ENCODE assay signal across 23 cellular contexts in the genomic region with DNA sequence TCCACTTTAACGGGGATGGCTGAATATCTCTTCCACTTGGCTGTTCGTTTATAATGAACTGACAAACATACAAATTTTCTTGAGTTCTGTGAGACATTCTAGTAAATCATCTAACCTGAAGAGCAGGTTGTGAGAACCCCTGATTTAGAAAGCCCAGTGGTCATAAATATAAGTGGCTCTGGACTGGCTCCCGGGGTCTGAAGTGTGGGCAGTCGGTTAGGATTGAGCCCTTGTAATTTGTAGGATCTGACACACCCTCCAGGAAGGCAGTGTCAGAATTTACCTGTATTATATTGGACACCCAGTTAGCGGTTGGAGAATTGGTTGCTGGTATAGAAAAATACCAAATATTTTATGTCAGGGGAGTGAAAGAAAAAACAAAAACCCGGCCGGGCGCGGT. TPM values are rescaled to one million over a fixed set of nuclear protein-coding genes. Genes with fewer than 3 reads are reported as not detected.
DNase-seq lines count a peak whose midpoint lies in the region; ATAC-seq, FAIRE-seq and TF ChIP-seq lines count a peak whose summit lies in the region.
"Had no signal": no experiment of that assay in that cellular context is flagged by ENCODE, and none has a peak within 500 bp of the region (broad histone marks: within the 10 kb centered on the region; RNA-seq: fewer than 3 reads in every experiment).

No MANE protein-coding gene starts in this region.

- no TSS peak for BruUV-seq in HepG2 (replicated peaks; lab: Mats Ljungman, UMichigan)

- CTCF ChIA-PET in activated CD8-positive, alpha-beta memory T cell treated with anti-CD3 and anti-CD28 coated beads, Interleukin-2, amount 10 ng/mL, durations not matched to agents 7 days and 5 days (lab: Charles Lee): interaction anchor here (2.1 kb wide), 1 partner anchor 96 kb away, joined by 8 read pairs; a partner anchor contains a TSS
- CTCF ChIA-PET in HepG2 (lab: Yijun Ruan, JAX; ENCODE audit: low intra/inter-chr PET ratio, low total read pairs): no interaction called here

- H2AFZ ChIP-seq in osteoblast (ENCODE audit: low read length) (no peak overlapping the region), HepG2 (ENCODE audit: low read length) (no peak overlapping the region)

- H3K27ac Mint-ChIP-seq in activated CD8-positive, alpha-beta memory T cell treated with anti-CD3 and anti-CD28 coated beads, Interleukin-2, amount 10 ng/mL, durations not matched to agents 7 days and 5 days: peak overlapping the region; percentile 61
- peak overlapping the region; percentile 58 for H3K27ac Mint-ChIP-seq in activated naive CD8-positive, alpha-beta T cell treated with anti-CD3 and anti-CD28 coated beads, Interleukin-2, amount 10 ng/mL, durations not matched to agents 7 days and 5 days

- H3K27me3 ChIP-seq in HL-60 (ENCODE audit: insufficient read depth, poor library complexity, severe bottlenecking) (no peaks in the 10 kb centered on the region), osteoblast (ENCODE audit: insufficient read depth, low read length) (no peaks in the 10 kb centered on the region), HepG2 (ENCODE audit: control insufficient read depth in 1 of 2, insufficient read depth in 2 of 2, low read length in 2 of 2) (peaks cover 0 to 2% of the 10 kb centered on the region in 2 experiments; a peak in 1 of 5 replicates), upper lobe of right lung (no peaks in the 10 kb centered on the region)
- H3K27me3 ChIP-seq: heart left ventricle, SJSA1 had no signal

- FAIRE-seq in HepG2 (lab: Jason Lieb, UNC): no peak
- FAIRE-seq: GM12878, K562 had no signal

- TF ChIP-seq CTCF in HL-60 (IDR thresholded peaks at IDR 0.05; ENCODE audit: insufficient read depth, low read length) (no peak), osteoblast (IDR thresholded peaks at IDR 0.05; ENCODE audit: extremely low read depth, low read depth, low read length) (no peak), HepG2 (CRISPR knock-in tag; IDR thresholded peaks at IDR 0.05) (no peak), upper lobe of right lung (IDR thresholded peaks at IDR 0.05) (no peak)

- no peak for TF ChIP-seq POLR2A in HepG2 (IDR thresholded peaks at IDR 0.05; ENCODE audit: insufficient read depth in 1 of 2, low read depth in 2 of 2, low read length in 2 of 2)

- no peaks in the 10 kb centered on the region for H3K79me2 ChIP-seq in osteoblast (ENCODE audit: insufficient read depth, low read length)
- H3K79me2 ChIP-seq in HepG2 (ENCODE audit: insufficient read depth, low read length): no peaks in the 10 kb centered on the region

- H4K20me1 ChIP-seq in osteoblast (ENCODE audit: insufficient read depth, low read length) (no peaks in the 10 kb centered on the region), HepG2 (ENCODE audit: insufficient read depth, low read length) (no peaks in the 10 kb centered on the region)

- WGBS in HepG2 (ENCODE audit: low lambda C conversion rate): 47% methylated on average over 9 of the region's 9 CpGs

- H3K4me1 ChIP-seq in osteoblast (ENCODE audit: insufficient read depth, low read length) (peaks cover 5% of the 10 kb centered on the region), HepG2 (ENCODE audit: insufficient read depth, low read length) (peaks cover 28% of the 10 kb centered on the region), upper lobe of right lung (peaks cover 16% of the 10 kb centered on the region)

- intact Hi-C loops in HepG2 (cut with micrococcal nuclease; ENCODE audit: unreplicated experiment) (no loop called here), upper lobe of right lung (cut with DNase I) (no loop called here)

- TF ChIP-seq RAD21 in HepG2 (CRISPR knock-in tag; IDR thresholded peaks at IDR 0.05): no peak

- no peak overlapping the region for H3K4me3 Mint-ChIP-seq in activated CD8-positive, alpha-beta memory T cell treated with anti-CD3 and anti-CD28 coated beads, Interleukin-2, amount 10 ng/mL, durations not matched to agents 7 days and 5 days
- H3K4me3 Mint-ChIP-seq in activated naive CD8-positive, alpha-beta T cell treated with anti-CD3 and anti-CD28 coated beads, Interleukin-2, amount 10 ng/mL, durations not matched to agents 7 days and 5 days: no peak overlapping the region

- peaks cover 48% of the 10 kb centered on the region for H3K4me1 Mint-ChIP-seq in activated CD8-positive, alpha-beta memory T cell treated with anti-CD3 and anti-CD28 coated beads, Interleukin-2, amount 10 ng/mL, durations not matched to agents 7 days and 5 days
- H3K4me1 Mint-ChIP-seq in activated naive CD8-positive, alpha-beta T cell treated with anti-CD3 and anti-CD28 coated beads, Interleukin-2, amount 10 ng/mL, durations not matched to agents 7 days and 5 days: peaks cover 37% of the 10 kb centered on the region

- H3K4me3 ChIP-seq in HL-60 (replicated peaks; ENCODE audit: insufficient read depth, low read length): no peak overlapping the region
- no peak overlapping the region for H3K4me3 ChIP-seq in osteoblast (ENCODE audit: insufficient read depth, low read length)
- H3K4me3 ChIP-seq in HepG2 (replicated peaks in 1 of 3; ENCODE audit: insufficient read depth in 1 of 3, low read depth in 2 of 3, low read length in 3 of 3): no peak overlapping the region
- H3K4me3 ChIP-seq in upper lobe of right lung: no peak overlapping the region
- H3K4me3 ChIP-seq: GM12878, HAP-1, heart left ventricle, K562, SJSA1 had no signal

- POLR2A ChIA-PET in activated naive CD8-positive, alpha-beta T cell treated with anti-CD3 and anti-CD28 coated beads, Interleukin-2, amount 10 ng/mL, durations not matched to agents 7 days and 5 days (lab: Charles Lee): interaction anchor here (0.7 kb wide), 1 partner anchor 62 kb away, joined by 4 read pairs; no protein-coding TSS in a partner anchor
- POLR2A ChIA-PET in HepG2 (lab: Yijun Ruan, JAX): no interaction called here

- no peak for DNase-seq in activated CD8-positive, alpha-beta memory T cell treated with anti-CD3 and anti-CD28 coated beads, Interleukin-2, amount 10 ng/mL, durations not matched to agents 7 days and 5 days
- DNase-seq in activated CD8-positive, alpha-beta memory T cell treated with anti-CD3 and anti-CD28 coated beads, Interleukin-2, amount 50 U/mL, for 4 hours: no peak
- DNase-seq in HL-60 (ENCODE audit: low read depth in 1 of 2, low spot score in 1 of 2) (no peak), osteoblast (ENCODE audit: insufficient read length, low spot score, missing footprints) (peak; percentile 61), hippocampal formation (lab: John Stamatoyannopoulos, UW) (no peak), HepG2 (ENCODE audit: low spot score) (no peak), upper lobe of right lung (no peak)
- no peak for DNase-seq in activated naive CD8-positive, alpha-beta T cell treated with anti-CD3 and anti-CD28 coated beads, Interleukin-2, amount 10 ng/mL, durations not matched to agents 7 days and 5 days
- DNase-seq: ACHN; activated effector memory CD4-positive, alpha-beta T cell treated with anti-CD3 and anti-CD28 coated beads, Interleukin-2, amount 50 U/mL, for 16 hours; aorta; central memory CD4-positive, alpha-beta T cell; DMS79 treated with DMSO at 0.1 percent for 48 hours; heart left ventricle; left ventricle myocardium superior; MM.1S; NCI-H1436; NCI-H524 had no signal

- H3K9me3 ChIP-seq in osteoblast (ENCODE audit: low read depth, low read length): no peaks in the 10 kb centered on the region
- H3K9me3 ChIP-seq in HepG2 (ENCODE audit: low read length): no peaks in the 10 kb centered on the region
- H3K9me3 ChIP-seq in upper lobe of right lung: no peaks in the 10 kb centered on the region
- H3K9me3 ChIP-seq: HAP-1, heart left ventricle, SJSA1 had no signal

- in situ Hi-C loops in HepG2 (cut with HindIII; ENCODE audit: extremely low pct_ligation_motif_present, low pct_unique_long_range_greater_than_20kb): no loop called here

- no peaks in the 10 kb centered on the region for H3K9me3 Mint-ChIP-seq in activated CD8-positive, alpha-beta memory T cell treated with anti-CD3 and anti-CD28 coated beads, Interleukin-2, amount 10 ng/mL, durations not matched to agents 7 days and 5 days (ENCODE audit: low read depth)
- H3K9me3 Mint-ChIP-seq in activated naive CD8-positive, alpha-beta T cell treated with anti-CD3 and anti-CD28 coated beads, Interleukin-2, amount 10 ng/mL, durations not matched to agents 7 days and 5 days: no peaks in the 10 kb centered on the region

- H3K4me2 ChIP-seq in osteoblast (ENCODE audit: insufficient read depth, low read length): no peak overlapping the region
- H3K4me2 ChIP-seq in HepG2 (ENCODE audit: low read depth, low read length): no peak overlapping the region

- no peak overlapping the region for H3K9ac ChIP-seq in HepG2 (ENCODE audit: insufficient read depth, low read depth, low read length)

- peak overlapping the region; percentile 97 for H3K27ac ChIP-seq in HL-60 (replicated peaks)
- H3K27ac ChIP-seq in osteoblast (ENCODE audit: low read depth, low read length): no peak overlapping the region
- H3K27ac ChIP-seq in HepG2 (ENCODE audit: extremely low read length, insufficient read depth, low read length): no peak overlapping the region
- H3K27ac ChIP-seq in upper lobe of right lung: no peak overlapping the region
- H3K27ac ChIP-seq: epithelial cell of prostate, SJSA1 had no signal

- peaks cover 2% of the 10 kb centered on the region for H3K36me3 Mint-ChIP-seq in activated CD8-positive, alpha-beta memory T cell treated with anti-CD3 and anti-CD28 coated beads, Interleukin-2, amount 10 ng/mL, durations not matched to agents 7 days and 5 days
- H3K36me3 Mint-ChIP-seq in activated naive CD8-positive, alpha-beta T cell treated with anti-CD3 and anti-CD28 coated beads, Interleukin-2, amount 10 ng/mL, durations not matched to agents 7 days and 5 days: peaks cover 4% of the 10 kb centered on the region

- H3K36me3 ChIP-seq in osteoblast (ENCODE audit: insufficient read depth, low read length): no peaks in the 10 kb centered on the region
- no peaks in the 10 kb centered on the region for H3K36me3 ChIP-seq in HepG2 (replicated peaks in 1 of 2; ENCODE audit: control insufficient read depth in 1 of 2, insufficient read depth in 2 of 2, low read length in 2 of 2)
- H3K36me3 ChIP-seq in upper lobe of right lung: no peaks in the 10 kb centered on the region
- H3K36me3 ChIP-seq: heart left ventricle, SJSA1 had no signal

- ATAC-seq in activated CD8-positive, alpha-beta memory T cell treated with anti-CD3 and anti-CD28 coated beads, Interleukin-2, amount 10 ng/mL, durations not matched to agents 7 days and 5 days: no peak
- no peak for ATAC-seq in activated naive CD8-positive, alpha-beta T cell treated with anti-CD3 and anti-CD28 coated beads, Interleukin-2, amount 10 ng/mL, durations not matched to agents 7 days and 5 days (ENCODE audit: low read depth)
- ATAC-seq in HepG2 (no peak), upper lobe of right lung (no peak)
- ATAC-seq: GM12878, heart left ventricle, K562, left ventricle myocardium superior had no signal

- TF ChIP-seq EP300 in HepG2 (IDR thresholded peaks at IDR 0.05; ENCODE audit: low read depth in 2 of 2, low read length in 2 of 2) (no peak), HepG2 (CRISPR knock-in tag; IDR thresholded peaks at IDR 0.05; ENCODE audit: borderline replicate concordance) (no peak)

- no peaks in the 10 kb centered on the region for H3K27me3 Mint-ChIP-seq in activated CD8-positive, alpha-beta memory T cell treated with anti-CD3 and anti-CD28 coated beads, Interleukin-2, amount 10 ng/mL, durations not matched to agents 7 days and 5 days
- H3K27me3 Mint-ChIP-seq in activated naive CD8-positive, alpha-beta T cell treated with anti-CD3 and anti-CD28 coated beads, Interleukin-2, amount 10 ng/mL, durations not matched to agents 7 days and 5 days: no peaks in the 10 kb centered on the region

RNA-seq across cellular contexts. Expression of a gene that starts 6.8 kb away (rescaled TPM):
- total RNA-seq in activated CD8-positive, alpha-beta memory T cell treated with anti-CD3 and anti-CD28 coated beads, Interleukin-2, amount 10 ng/mL, durations not matched to agents 7 days and 5 days: 10 to 100 TPM; 16.3 to 19.3 TPM
- 10 to 100 TPM; 20.5 to 21.6 TPM for total RNA-seq in activated naive CD8-positive, alpha-beta T cell treated with anti-CD3 and anti-CD28 coated beads, Interleukin-2, amount 10 ng/mL, durations not matched to agents 7 days and 5 days
- 7.4 and 9.4 TPM in 2 replicates for total RNA-seq in osteoblast
- 11.6 and 12.4 TPM in 2 replicates for total RNA-seq in HepG2 (2016; rRNA removed; fragmentation: Illumina TruSeq; extraction: Trizol)
- 2.2 and 2.3 TPM in 2 replicates for total RNA-seq in HepG2 (2016; cell fraction: cytosol; rRNA removed; fragmentation: Illumina TruSeq; extraction: Trizol; ENCODE audit: low read depth)
- 9.6 and 12.4 TPM in 2 replicates for total RNA-seq in HepG2 (2016; cell fraction: insoluble cytoplasmic fraction; rRNA removed; fragmentation: Illumina TruSeq; extraction: Trizol)
- total RNA-seq in HepG2 (2016; cell fraction: membrane; rRNA removed; fragmentation: Illumina TruSeq; extraction: Trizol): 6.9 and 7.8 TPM in 2 replicates
- 7.8 and 10.3 TPM in 2 replicates for total RNA-seq in HepG2 (2016; cell fraction: nucleus; rRNA removed; fragmentation: Illumina TruSeq; extraction: Trizol)
- 10.6 and 11.5 TPM in 2 replicates for polyA plus RNA-seq in HepG2 (2011; rRNA removed)
- polyA plus RNA-seq in HepG2 (2011; cell fraction: cytosol; rRNA removed): 8.5 and 9.9 TPM in 2 replicates
- 20.2 and 24.4 TPM in 2 replicates for polyA plus RNA-seq in HepG2 (2011; cell fraction: nucleus; rRNA removed)
- 6.9 and 8.7 TPM in 2 replicates for polyA plus RNA-seq in HepG2 (2012)
- 1.5 TPM in 2 replicates for polyA plus RNA-seq in HepG2 (2016; cell fraction: cytosol; fragmentation: Illumina TruSeq; extraction: Trizol; ENCODE audit: low read depth)
- 9.6 and 12.8 TPM in 2 replicates for polyA plus RNA-seq in HepG2 (2016; cell fraction: insoluble cytoplasmic fraction; fragmentation: Illumina TruSeq; extraction: Trizol; ENCODE audit: low read depth)
- polyA plus RNA-seq in HepG2 (2016; cell fraction: membrane; fragmentation: Illumina TruSeq; extraction: Trizol; ENCODE audit: low read depth): 3.9 and 4.4 TPM in 2 replicates
- polyA plus RNA-seq in HepG2 (2016; cell fraction: nucleus; fragmentation: Illumina TruSeq; extraction: Trizol; ENCODE audit: insufficient read depth, low read depth): 17.0 TPM in 2 replicates
- polyA minus RNA-seq in HepG2 (2011; rRNA and poly(A)+ RNA removed; ENCODE audit: low replicate concordance): 9.4 and 15.1 TPM in 2 replicates
- 6.5 and 6.7 TPM in 2 replicates for polyA minus RNA-seq in HepG2 (2011; cell fraction: cytosol; rRNA and poly(A)+ RNA removed)
- polyA minus RNA-seq in HepG2 (2011; cell fraction: nucleus; rRNA and poly(A)+ RNA removed): 5.6 and 6.2 TPM in 2 replicates
- 11.3 TPM for total RNA-seq in upper lobe of right lung

RNA-seq across cellular contexts. Expression of a gene that starts 19.5 kb away (rescaled TPM):
- total RNA-seq in activated CD8-positive, alpha-beta memory T cell treated with anti-CD3 and anti-CD28 coated beads, Interleukin-2, amount 10 ng/mL, durations not matched to agents 7 days and 5 days: 10 to 100 TPM in 1 of 2 experiments, 1 to 10 TPM in 1; 8.0 to 15.9 TPM
- 10 to 100 TPM; 42.1 to 45.6 TPM for total RNA-seq in activated naive CD8-positive, alpha-beta T cell treated with anti-CD3 and anti-CD28 coated beads, Interleukin-2, amount 10 ng/mL, durations not matched to agents 7 days and 5 days
- total RNA-seq in osteoblast (1.1 and 2.1 TPM in 2 replicates), HepG2 (2016; rRNA removed; fragmentation: Illumina TruSeq; extraction: Trizol) (28.1 and 48.3 TPM in 2 replicates), upper lobe of right lung (12.4 TPM)
- 9.7 and 10.6 TPM in 2 replicates for total RNA-seq in HepG2 (2016; cell fraction: cytosol; rRNA removed; fragmentation: Illumina TruSeq; extraction: Trizol; ENCODE audit: low read depth)
- 26.7 and 50.6 TPM in 2 replicates for total RNA-seq in HepG2 (2016; cell fraction: insoluble cytoplasmic fraction; rRNA removed; fragmentation: Illumina TruSeq; extraction: Trizol)
- total RNA-seq in HepG2 (2016; cell fraction: membrane; rRNA removed; fragmentation: Illumina TruSeq; extraction: Trizol): 20.0 and 20.9 TPM in 2 replicates
- total RNA-seq in HepG2 (2016; cell fraction: nucleus; rRNA removed; fragmentation: Illumina TruSeq; extraction: Trizol): 36.8 and 43.1 TPM in 2 replicates
- 21.0 and 28.5 TPM in 2 replicates for polyA plus RNA-seq in HepG2 (2011; rRNA removed)
- 22.7 and 33.5 TPM in 2 replicates for polyA plus RNA-seq in HepG2 (2011; cell fraction: cytosol; rRNA removed)
- 98.2 and 123 TPM in 2 replicates for polyA plus RNA-seq in HepG2 (2011; cell fraction: nucleus; rRNA removed)
- 13.1 and 18.3 TPM in 2 replicates for polyA plus RNA-seq in HepG2 (2012)
- polyA plus RNA-seq in HepG2 (2016; cell fraction: cytosol; fragmentation: Illumina TruSeq; extraction: Trizol; ENCODE audit: low read depth): 10.7 and 12.2 TPM in 2 replicates
- polyA plus RNA-seq in HepG2 (2016; cell fraction: insoluble cytoplasmic fraction; fragmentation: Illumina TruSeq; extraction: Trizol; ENCODE audit: low read depth): 28.3 and 29.5 TPM in 2 replicates
- polyA plus RNA-seq in HepG2 (2016; cell fraction: membrane; fragmentation: Illumina TruSeq; extraction: Trizol; ENCODE audit: low read depth): 16.2 and 16.7 TPM in 2 replicates
- polyA plus RNA-seq in HepG2 (2016; cell fraction: nucleus; fragmentation: Illumina TruSeq; extraction: Trizol; ENCODE audit: insufficient read depth, low read depth): 84.0 and 90.0 TPM in 2 replicates
- polyA minus RNA-seq in HepG2 (2011; rRNA and poly(A)+ RNA removed; ENCODE audit: low replicate concordance): 1.7 and 23.2 TPM in 2 replicates
- polyA minus RNA-seq in HepG2 (2011; cell fraction: cytosol; rRNA and poly(A)+ RNA removed): 8.5 and 11.0 TPM in 2 replicates
- polyA minus RNA-seq in HepG2 (2011; cell fraction: nucleus; rRNA and poly(A)+ RNA removed): 3.3 and 5.6 TPM in 2 replicates

RNA-seq across cellular contexts. Expression of a gene that starts 24.4 kb away (rescaled TPM):
- 10 to 100 TPM; 50.0 to 53.6 TPM for total RNA-seq in activated CD8-positive, alpha-beta memory T cell treated with anti-CD3 and anti-CD28 coated beads, Interleukin-2, amount 10 ng/mL, durations not matched to agents 7 days and 5 days
- 10 to 100 TPM; 41.3 to 41.5 TPM for total RNA-seq in activated naive CD8-positive, alpha-beta T cell treated with anti-CD3 and anti-CD28 coated beads, Interleukin-2, amount 10 ng/mL, durations not matched to agents 7 days and 5 days
- total RNA-seq in osteoblast (10.9 and 11.8 TPM in 2 replicates), HepG2 (2016; rRNA removed; fragmentation: Illumina TruSeq; extraction: Trizol) (10.9 and 21.8 TPM in 2 replicates), upper lobe of right lung (26.7 TPM)
- total RNA-seq in HepG2 (2016; cell fraction: cytosol; rRNA removed; fragmentation: Illumina TruSeq; extraction: Trizol; ENCODE audit: low read depth): 1.6 and 2.4 TPM in 2 replicates
- total RNA-seq in HepG2 (2016; cell fraction: insoluble cytoplasmic fraction; rRNA removed; fragmentation: Illumina TruSeq; extraction: Trizol): 8.3 and 23.6 TPM in 2 replicates
- total RNA-seq in HepG2 (2016; cell fraction: membrane; rRNA removed; fragmentation: Illumina TruSeq; extraction: Trizol): 4.7 and 6.3 TPM in 2 replicates
- 34.3 and 37.2 TPM in 2 replicates for total RNA-seq in HepG2 (2016; cell fraction: nucleus; rRNA removed; fragmentation: Illumina TruSeq; extraction: Trizol)
- polyA plus RNA-seq in HepG2 (2011; rRNA removed): 29.5 and 36.4 TPM in 2 replicates
- polyA plus RNA-seq in HepG2 (2011; cell fraction: cytosol; rRNA removed): 3.8 and 9.1 TPM in 2 replicates
- polyA plus RNA-seq in HepG2 (2011; cell fraction: nucleus; rRNA removed): 268 and 385 TPM in 2 replicates
- polyA plus RNA-seq in HepG2 (2012): 16.7 and 17.6 TPM in 2 replicates
- 1.9 TPM in 2 replicates for polyA plus RNA-seq in HepG2 (2016; cell fraction: cytosol; fragmentation: Illumina TruSeq; extraction: Trizol; ENCODE audit: low read depth)
- 8.6 and 15.7 TPM in 2 replicates for polyA plus RNA-seq in HepG2 (2016; cell fraction: insoluble cytoplasmic fraction; fragmentation: Illumina TruSeq; extraction: Trizol; ENCODE audit: low read depth)
- polyA plus RNA-seq in HepG2 (2016; cell fraction: membrane; fragmentation: Illumina TruSeq; extraction: Trizol; ENCODE audit: low read depth): 4.9 and 5.5 TPM in 2 replicates
- polyA plus RNA-seq in HepG2 (2016; cell fraction: nucleus; fragmentation: Illumina TruSeq; extraction: Trizol; ENCODE audit: insufficient read depth, low read depth): 117 and 129 TPM in 2 replicates
- 47.6 and 86.8 TPM in 2 replicates for polyA minus RNA-seq in HepG2 (2011; rRNA and poly(A)+ RNA removed; ENCODE audit: low replicate concordance)
- polyA minus RNA-seq in HepG2 (2011; cell fraction: cytosol; rRNA and poly(A)+ RNA removed): 5.5 and 5.7 TPM in 2 replicates
- polyA minus RNA-seq in HepG2 (2011; cell fraction: nucleus; rRNA and poly(A)+ RNA removed): 78.0 and 85.2 TPM in 2 replicates

RNA-seq across cellular contexts. Expression of a gene that starts 59.7 kb away (rescaled TPM):
- 100 to 1,000 TPM; 139 to 285 TPM for total RNA-seq in activated CD8-positive, alpha-beta memory T cell treated with anti-CD3 and anti-CD28 coated beads, Interleukin-2, amount 10 ng/mL, durations not matched to agents 7 days and 5 days
- total RNA-seq in activated naive CD8-positive, alpha-beta T cell treated with anti-CD3 and anti-CD28 coated beads, Interleukin-2, amount 10 ng/mL, durations not matched to agents 7 days and 5 days: 100 to 1,000 TPM; 118 to 128 TPM
- 23.3 and 27.5 TPM in 2 replicates for total RNA-seq in osteoblast
- total RNA-seq in HepG2 (2016; rRNA removed; fragmentation: Illumina TruSeq; extraction: Trizol): 8.4 and 10.1 TPM in 2 replicates
- 1.7 and 2.1 TPM in 2 replicates for total RNA-seq in HepG2 (2016; cell fraction: cytosol; rRNA removed; fragmentation: Illumina TruSeq; extraction: Trizol; ENCODE audit: low read depth)
- 6.8 and 10.0 TPM in 2 replicates for total RNA-seq in HepG2 (2016; cell fraction: insoluble cytoplasmic fraction; rRNA removed; fragmentation: Illumina TruSeq; extraction: Trizol)
- 2.8 and 4.3 TPM in 2 replicates for total RNA-seq in HepG2 (2016; cell fraction: membrane; rRNA removed; fragmentation: Illumina TruSeq; extraction: Trizol)
- 12.8 and 18.4 TPM in 2 replicates for total RNA-seq in HepG2 (2016; cell fraction: nucleus; rRNA removed; fragmentation: Illumina TruSeq; extraction: Trizol)
- 9.6 and 16.1 TPM in 2 replicates for polyA plus RNA-seq in HepG2 (2011; rRNA removed)
- polyA plus RNA-seq in HepG2 (2011; cell fraction: cytosol; rRNA removed): 4.5 and 6.0 TPM in 2 replicates
- polyA plus RNA-seq in HepG2 (2011; cell fraction: nucleus; rRNA removed): 39.6 and 48.2 TPM in 2 replicates
- polyA plus RNA-seq in HepG2 (2012): 12.3 and 14.4 TPM in 2 replicates
- 0.26 and 0.46 TPM in 2 replicates for polyA plus RNA-seq in HepG2 (2016; cell fraction: cytosol; fragmentation: Illumina TruSeq; extraction: Trizol; ENCODE audit: low read depth)
- 5.2 and 6.9 TPM in 2 replicates for polyA plus RNA-seq in HepG2 (2016; cell fraction: insoluble cytoplasmic fraction; fragmentation: Illumina TruSeq; extraction: Trizol; ENCODE audit: low read depth)
- 0.43 and 0.84 TPM in 2 replicates for polyA plus RNA-seq in HepG2 (2016; cell fraction: membrane; fragmentation: Illumina TruSeq; extraction: Trizol; ENCODE audit: low read depth)
- polyA plus RNA-seq in HepG2 (2016; cell fraction: nucleus; fragmentation: Illumina TruSeq; extraction: Trizol; ENCODE audit: insufficient read depth, low read depth): 17.4 and 18.8 TPM in 2 replicates
- polyA minus RNA-seq in HepG2 (2011; rRNA and poly(A)+ RNA removed; ENCODE audit: low replicate concordance): 33.2 and 74.9 TPM in 2 replicates
- 41.7 and 42.0 TPM in 2 replicates for polyA minus RNA-seq in HepG2 (2011; cell fraction: cytosol; rRNA and poly(A)+ RNA removed)
- 35.3 and 47.0 TPM in 2 replicates for polyA minus RNA-seq in HepG2 (2011; cell fraction: nucleus; rRNA and poly(A)+ RNA removed)
- total RNA-seq in upper lobe of right lung: 53.3 TPM
